In genomic region chr10:71024490-71024889, GRCh38 we compare ENCODE assay signal across 27 cellular contexts.
"Had no signal": no experiment of that assay in that cellular context is flagged by ENCODE, and none has a peak within 500 bp of the region (broad histone marks: within the 10 kb centered on the region; RNA-seq: fewer than 3 reads in every experiment).

No MANE protein-coding gene starts in this region.

- H3K4me3 Mint-ChIP-seq: dendritic cell treated with granulocyte-macrophage colony-stimulating factor and Interleukin-4, amounts not matched to agents 40 ng/mL and 50 ng/mL, for 4 days; effector memory CD8-positive, alpha-beta T cell; endodermal cell; memory B cell; naive B cell had no signal

- ATAC-seq: effector memory CD8-positive, alpha-beta T cell; esophagus mucosa; gastrocnemius medialis; heart right ventricle; left cardiac atrium; left lung; left ventricle myocardium superior; lower lobe of right lung; mucosa of descending colon had no signal

- H3K9me3 ChIP-seq: colonic mucosa, gastrocnemius medialis, lower lobe of right lung, mucosa of descending colon had no signal

- H3K4me1 Mint-ChIP-seq: endodermal cell, memory B cell, naive B cell had no signal

- H3K27ac ChIP-seq: colonic mucosa, epithelial cell of prostate, esophagus squamous epithelium, gastrocnemius medialis, heart right ventricle, left lung, lower lobe of right lung had no signal

- H3K36me3 Mint-ChIP-seq: memory B cell, naive B cell had no signal

- H3K27ac Mint-ChIP-seq: dendritic cell treated with granulocyte-macrophage colony-stimulating factor and Interleukin-4, amounts not matched to agents 40 ng/mL and 50 ng/mL, for 4 days; effector memory CD8-positive, alpha-beta T cell; endodermal cell; memory B cell; naive B cell had no signal

- DNase-seq: colonic mucosa; cortex of kidney; effector CD8-positive, alpha-beta T cell; effector memory CD8-positive, alpha-beta T cell; endodermal cell; esophagus squamous epithelium; foreskin fibroblast; foreskin melanocyte; gastrocnemius medialis; glutamatergic neuron; head of caudate nucleus; heart right ventricle; hippocampal formation; left cardiac atrium; left lung; left ventricle myocardium superior; lower lobe of right lung; mesendoderm; mucosa of descending colon; naive B cell had no signal

- H3K27me3 ChIP-seq: colonic mucosa, esophagus squamous epithelium, gastrocnemius medialis, left lung had no signal

- FAIRE-seq: endometrium, islet of Langerhans, keratinocyte had no signal

- H3K36me3 ChIP-seq: colonic mucosa, esophagus squamous epithelium, gastrocnemius medialis, heart right ventricle, left lung, lower lobe of right lung had no signal

- H3K4me1 ChIP-seq: colonic mucosa, esophagus squamous epithelium, left lung, lower lobe of right lung had no signal

- H3K4me3 ChIP-seq: colonic mucosa, esophagus squamous epithelium, gastrocnemius medialis, heart right ventricle, left lung, lower lobe of right lung, mucosa of descending colon had no signal

- H3K9me3 Mint-ChIP-seq: dendritic cell treated with granulocyte-macrophage colony-stimulating factor and Interleukin-4, amounts not matched to agents 40 ng/mL and 50 ng/mL, for 4 days; effector memory CD8-positive, alpha-beta T cell; memory B cell had no signal
